In genomic region chr18:497688-498087, GRCh38 we compare ENCODE assay signal across 13 cellular contexts. TPM values are rescaled to one million over a fixed set of nuclear protein-coding genes. Genes with fewer than 3 reads are reported as not detected.
DNase-seq lines count a peak whose midpoint lies in the region; ATAC-seq, FAIRE-seq and TF ChIP-seq lines count a peak whose summit lies in the region.
"Had no signal": no experiment of that assay in that cellular context is flagged by ENCODE, and none has a peak within 500 bp of the region (broad histone marks: within the 10 kb centered on the region; RNA-seq: fewer than 3 reads in every experiment).

No MANE protein-coding gene starts in this region.

- TF ChIP-seq CTCF in endothelial cell (IDR thresholded peaks at IDR 0.05; ENCODE audit: unreplicated experiment) (no peak), mesothelial cell of epicardium (IDR thresholded peaks at IDR 0.05; ENCODE audit: unreplicated experiment) (no peak), pancreas (IDR thresholded peaks at IDR 0.05) (no peak)

- H3K9me3 Mint-ChIP-seq in endothelial cell (ENCODE audit: unreplicated experiment) = no peaks in the 10 kb centered on the region
- H3K9me3 Mint-ChIP-seq in mesothelial cell of epicardium = no peaks in the 10 kb centered on the region
- H3K9me3 Mint-ChIP-seq: GM23338 had no signal

- FAIRE-seq in pancreas (lab: Jason Lieb, UNC) = no peak
- FAIRE-seq: GM12892 had no signal

- intact Hi-C loops in pancreas (cut with DNase I) = no loop called here

- H3K27ac ChIP-seq in pancreas = no peak overlapping the region
- H3K27ac ChIP-seq: C4-2B had no signal

- no peak overlapping the region for H3K4me3 ChIP-seq in pancreas
- H3K4me3 ChIP-seq: GM23338, HAP-1 had no signal

- no peaks in the 10 kb centered on the region for H3K9me3 ChIP-seq in pancreas
- H3K9me3 ChIP-seq: HAP-1 had no signal

- DNase-seq in DMS53 (lab: John Stamatoyannopoulos, UW) (peak; percentile 21), DMS53 treated with DMSO at 0.1 percent for 48 hours (lab: John Stamatoyannopoulos, UW; ENCODE audit: unreplicated experiment) (no peak), endothelial cell (ENCODE audit: low spot score) (no peak), mesothelial cell of epicardium (ENCODE audit: low spot score in 2 of 2, unreplicated experiment in 2 of 2) (no peak), activated T-cell treated with anti-CD3 and anti-CD28 coated beads for 4 hours (no peak), pancreas (no peak), EL (no peak), GM19238 (ENCODE audit: insufficient read length, low spot score) (no peak)
- DNase-seq: Right ventricle myocardium superior had no signal

- H3K36me3 Mint-ChIP-seq in endothelial cell (ENCODE audit: low read depth, unreplicated experiment) (peaks cover 18% of the 10 kb centered on the region), mesothelial cell of epicardium (no peaks in the 10 kb centered on the region)

- H3K27me3 Mint-ChIP-seq in endothelial cell (ENCODE audit: unreplicated experiment) (peaks cover 17% of the 10 kb centered on the region), mesothelial cell of epicardium (ENCODE audit: low read depth) (peaks cover 10% of the 10 kb centered on the region)

- no peaks in the 10 kb centered on the region for H3K36me3 ChIP-seq in pancreas
- H3K36me3 ChIP-seq: HAP-1 had no signal

- H3K4me1 Mint-ChIP-seq in endothelial cell (ENCODE audit: unreplicated experiment) (peaks cover 34% of the 10 kb centered on the region), mesothelial cell of epicardium (peaks cover 58% of the 10 kb centered on the region)

- H3K4me3 Mint-ChIP-seq in endothelial cell (ENCODE audit: unreplicated experiment) (peak overlapping the region; percentile 32), mesothelial cell of epicardium (peak overlapping the region; percentile 2)
- H3K4me3 Mint-ChIP-seq: GM23338 had no signal

- H3K4me1 ChIP-seq in pancreas = peaks cover 0 to 8% (median 7%) of the 10 kb centered on the region in 3 donors
- H3K4me1 ChIP-seq: HAP-1 had no signal

- H3K27ac Mint-ChIP-seq in endothelial cell (ENCODE audit: unreplicated experiment) (no peak overlapping the region), mesothelial cell of epicardium (peak overlapping the region; percentile 18)
- H3K27ac Mint-ChIP-seq: GM23338 had no signal

- H3K27me3 ChIP-seq in pancreas = peaks cover 0 to 4% (median 4%) of the 10 kb centered on the region in 4 donors

- 65 to 75% methylated on average over 6 of the region's 6 CpGs for WGBS in pancreas, 2 donors

- ATAC-seq in pancreas = no peak

RNA-seq across cellular contexts. Expression of gene COLEC12, which starts 2.8 kb away (rescaled TPM):
- total RNA-seq in endothelial cell (ENCODE audit: unreplicated experiment) = 157 TPM
- 68.7 to 70.5 TPM (median 70.0 TPM) in 3 replicates for total RNA-seq in mesothelial cell of epicardium
- 1 to 10 TPM in 4 of 6 donors, under 1 TPM in 2; 0.56 to 5.5 (median 2.5) TPM for total RNA-seq in pancreas
- under 1 TPM; 0.35 to 0.76 TPM for polyA plus RNA-seq in pancreas

Comparison
In these comparisons a context has a peak if more than half of its experiments do, and no peak if none do; other contexts are left out.
1. RNA of gene COLEC12, which starts 2.8 kb away (total RNA-seq): 157 TPM in endothelial cell (single experiment) and 68.7 to 70.5 TPM in mesothelial cell of epicardium; 0.56 to 5.5 TPM in pancreas; every median in the first group is over 10 times any median in the second.